Comparison of ENCODE assay signal across 9 cellular contexts in the genomic region with DNA sequence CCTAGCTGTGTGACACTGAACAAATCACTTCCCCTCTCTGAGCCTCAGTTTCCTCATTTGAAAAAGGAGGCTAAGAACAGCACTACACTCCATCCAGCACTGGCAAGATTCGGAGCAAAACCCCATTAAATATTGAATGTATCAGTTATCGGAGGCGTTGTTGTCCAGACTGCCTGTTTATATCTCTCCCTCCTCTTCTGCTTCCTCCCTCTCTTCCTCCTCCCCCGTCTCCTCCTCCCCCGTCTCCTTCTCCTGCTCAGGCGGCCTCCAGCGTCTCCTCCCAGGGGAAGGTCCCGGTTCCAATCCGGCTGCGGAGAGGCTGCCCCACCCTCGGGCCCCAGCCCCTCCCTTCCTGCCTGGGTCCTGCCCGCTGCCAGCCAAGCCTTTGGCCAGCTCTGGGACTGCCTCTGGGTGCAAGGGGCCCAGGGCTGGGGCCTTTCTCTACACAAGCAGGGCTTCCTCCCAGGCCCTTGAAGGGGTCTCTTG. TPM values are rescaled to one million over a fixed set of nuclear protein-coding genes. Genes with fewer than 3 reads are reported as not detected.
DNase-seq lines count a peak whose midpoint lies in the region; ATAC-seq and TF ChIP-seq lines count a peak whose summit lies in the region.
"Had no signal": no experiment of that assay in that cellular context is flagged by ENCODE, and none has a peak within 500 bp of the region (broad histone marks: within the 10 kb centered on the region; RNA-seq: fewer than 3 reads in every experiment).

No MANE protein-coding gene starts in this region.

- H3K27me3 Mint-ChIP-seq in brain = peaks cover 4% of the 10 kb centered on the region
- H3K27me3 Mint-ChIP-seq in immature natural killer cell (ENCODE audit: low read depth in 3 of 3) = peaks cover 5 to 13% (median 9%) of the 10 kb centered on the region in 3 donors
- peaks cover 12% of the 10 kb centered on the region for H3K27me3 Mint-ChIP-seq in stimulated activated naive CD8-positive, alpha-beta T cell treated with anti-CD3 and anti-CD28 coated beads, Interleukin-15, amount 100 ng/mL, for 72 hours

- DNase-seq in HuH-7 (ENCODE audit: low spot score) (peak; percentile 46), immature natural killer cell (no peak), NCI-H146 (lab: John Stamatoyannopoulos, UW) (no peak)
- no peak for DNase-seq in stimulated activated naive CD8-positive, alpha-beta T cell treated with anti-CD3 and anti-CD28 coated beads, Interleukin-15, amount 100 ng/mL, for 72 hours

- H3K4me1 Mint-ChIP-seq in brain = peaks cover 59% of the 10 kb centered on the region
- H3K4me1 Mint-ChIP-seq in immature natural killer cell = peaks cover 41 to 45% of the 10 kb centered on the region in 2 donors
- peaks cover 32% of the 10 kb centered on the region for H3K4me1 Mint-ChIP-seq in stimulated activated naive CD8-positive, alpha-beta T cell treated with anti-CD3 and anti-CD28 coated beads, Interleukin-15, amount 100 ng/mL, for 72 hours

- ATAC-seq in stimulated activated naive CD8-positive, alpha-beta T cell treated with anti-CD3 and anti-CD28 coated beads, Interleukin-15, amount 100 ng/mL, for 72 hours = no peak
- ATAC-seq in HG02642 (IDR thresholded peaks at IDR 0.05; ENCODE audit: poor library complexity, unreplicated experiment) (no peak), HG03095 (IDR thresholded peaks at IDR 0.05; ENCODE audit: unreplicated experiment) (no peak)

- peak overlapping the region; percentile 51 for H3K27ac ChIP-seq in C4-2B
- H3K27ac ChIP-seq: KMS-11 had no signal

- TF ChIP-seq CTCF in C4-2B (conservative IDR thresholded peaks at IDR 0.05) = no peak
- TF ChIP-seq CTCF in brain (conservative IDR thresholded peaks at IDR 0.05) = no peak

- H3K9me3 Mint-ChIP-seq in brain (no peaks in the 10 kb centered on the region), immature natural killer cell (no peaks in the 10 kb centered on the region)
- no peaks in the 10 kb centered on the region for H3K9me3 Mint-ChIP-seq in stimulated activated naive CD8-positive, alpha-beta T cell treated with anti-CD3 and anti-CD28 coated beads, Interleukin-15, amount 100 ng/mL, for 72 hours

- H3K36me3 Mint-ChIP-seq in brain = no peaks in the 10 kb centered on the region
- H3K36me3 Mint-ChIP-seq in immature natural killer cell = no peaks in the 10 kb centered on the region

- H3K4me3 Mint-ChIP-seq in brain (peak overlapping the region in 4 of 5 experiments; percentile 77 to 99 (median 86)), immature natural killer cell (no peak overlapping the region)
- H3K4me3 Mint-ChIP-seq in stimulated activated naive CD8-positive, alpha-beta T cell treated with anti-CD3 and anti-CD28 coated beads, Interleukin-15, amount 100 ng/mL, for 72 hours = peak overlapping the region; percentile 58 to 85

- H3K27ac Mint-ChIP-seq in brain = peak overlapping the region in 3 of 5 experiments; percentile 85 to 100 (median 87)
- peak overlapping the region in 4 of 6 donors; percentile 35 to 75 (median 70) for H3K27ac Mint-ChIP-seq in immature natural killer cell
- no peak overlapping the region for H3K27ac Mint-ChIP-seq in stimulated activated naive CD8-positive, alpha-beta T cell treated with anti-CD3 and anti-CD28 coated beads, Interleukin-15, amount 100 ng/mL, for 72 hours

RNA-seq across cellular contexts. Expression of a gene that starts 2.0 kb away (rescaled TPM):
- 18.8 TPM for polyA plus RNA-seq in brain (ENCODE audit: insufficient read depth, low read depth, low replicate concordance)
- polyA plus RNA-seq in immature natural killer cell = 10 to 100 TPM in 2 of 3 donors, 1 to 10 TPM in 1; 9.0 to 17.3 (median 13.5) TPM

RNA-seq across cellular contexts. Expression of a gene that starts 4.1 kb away (rescaled TPM):
- polyA plus RNA-seq in brain (ENCODE audit: insufficient read depth, low read depth, low replicate concordance) (67.3 TPM), immature natural killer cell (1 to 10 TPM in 1 of 3 donors, under 1 TPM in 1, not detected in 1; 0.87 to 2.6 TPM)

RNA-seq across cellular contexts. Expression of a gene that starts 27.7 kb away (rescaled TPM):
- polyA plus RNA-seq in brain (ENCODE audit: insufficient read depth, low read depth, low replicate concordance) = 80.8 TPM
- 10 to 100 TPM; 63.8 to 82.0 (median 78.9) TPM for polyA plus RNA-seq in immature natural killer cell

RNA-seq across cellular contexts. Expression of a gene that starts 27.8 kb away (rescaled TPM):
- polyA plus RNA-seq in brain (ENCODE audit: insufficient read depth, low read depth, low replicate concordance) (11.5 TPM), immature natural killer cell (10 to 100 TPM; 12.0 to 21.1 (median 20.4) TPM)

RNA-seq across cellular contexts. Expression of a gene that starts 39.2 kb away (rescaled TPM):
- polyA plus RNA-seq in brain (ENCODE audit: insufficient read depth, low read depth, low replicate concordance) (243 TPM), immature natural killer cell (100 to 1,000 TPM; 125 to 204 (median 188) TPM)

Comparison
In these comparisons a context has a peak if more than half of its experiments do, and no peak if none do; other contexts are left out.
1. H3K27ac Mint-ChIP-seq: peak in brain (3 of 5) and immature natural killer cell (4 of 6); none in stimulated activated naive CD8-positive, alpha-beta T cell treated with anti-CD3 and anti-CD28 coated beads, Interleukin-15, amount 100 ng/mL, for 72 hours (0 of 2).
2. H3K4me3 Mint-ChIP-seq: peak in brain (4 of 5) and stimulated activated naive CD8-positive, alpha-beta T cell treated with anti-CD3 and anti-CD28 coated beads, Interleukin-15, amount 100 ng/mL, for 72 hours (2 of 2); none in immature natural killer cell (0 of 5).
3. RNA of a gene that starts 4.1 kb away (polyA plus RNA-seq): 67.3 TPM in brain (single experiment); 0.87 to 2.6 TPM in immature natural killer cell; every median in the first group is over 10 times any median in the second.